In the genomic region with DNA sequence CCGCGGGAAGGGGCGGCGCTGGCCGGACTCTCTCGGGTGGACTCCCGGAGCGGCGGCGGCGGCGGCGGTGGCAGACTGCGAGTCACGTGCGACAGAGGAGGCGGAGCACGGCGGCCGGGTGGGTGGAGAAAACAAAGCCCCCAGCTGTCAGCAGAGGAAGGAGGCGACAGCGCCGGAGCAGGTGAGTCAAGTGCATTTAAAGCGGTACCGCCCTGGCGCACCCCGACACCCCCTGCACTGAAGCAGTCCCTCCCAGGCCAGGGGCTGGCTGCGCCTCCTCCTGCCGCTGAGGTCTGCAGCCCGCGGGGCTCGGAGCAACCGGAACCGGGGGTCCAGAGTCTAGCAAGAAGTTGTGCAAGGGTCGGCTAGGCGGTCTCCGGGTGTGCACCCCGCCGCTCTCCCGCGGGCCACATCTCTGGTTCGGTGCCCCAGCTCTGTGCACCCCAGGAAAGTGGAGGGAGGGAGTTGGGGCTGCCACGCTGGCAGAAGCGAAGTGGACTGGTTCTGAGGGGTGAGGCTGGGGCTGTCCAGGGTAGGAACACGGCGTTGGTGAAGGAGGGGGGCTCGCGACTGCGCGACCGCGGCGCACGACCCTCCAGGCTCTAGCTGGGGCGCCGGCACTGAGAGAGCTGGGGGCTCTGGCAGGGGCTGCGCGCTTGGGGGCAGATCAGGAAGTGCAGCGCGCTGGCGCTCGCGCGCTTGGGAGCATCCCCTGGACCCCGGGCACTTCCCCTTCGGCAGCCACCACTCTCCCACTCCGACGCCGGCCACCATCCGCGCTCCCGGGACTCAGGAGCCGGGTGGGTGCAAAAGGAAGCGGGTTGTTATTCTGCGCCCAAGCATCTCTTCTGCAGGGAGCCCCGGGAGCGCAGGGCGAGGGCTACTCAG, we compare ENCODE assay signal across 1 cellular context.
TF ChIP-seq lines count a peak whose summit lies in the region.

No MANE protein-coding gene starts in this region.

TF ChIP-seq in K562, 482 proteins besides CTCF, POLR2A, EP300 and RAD21 (continued from another document):
- TF ChIP-seq, protein P1, sequence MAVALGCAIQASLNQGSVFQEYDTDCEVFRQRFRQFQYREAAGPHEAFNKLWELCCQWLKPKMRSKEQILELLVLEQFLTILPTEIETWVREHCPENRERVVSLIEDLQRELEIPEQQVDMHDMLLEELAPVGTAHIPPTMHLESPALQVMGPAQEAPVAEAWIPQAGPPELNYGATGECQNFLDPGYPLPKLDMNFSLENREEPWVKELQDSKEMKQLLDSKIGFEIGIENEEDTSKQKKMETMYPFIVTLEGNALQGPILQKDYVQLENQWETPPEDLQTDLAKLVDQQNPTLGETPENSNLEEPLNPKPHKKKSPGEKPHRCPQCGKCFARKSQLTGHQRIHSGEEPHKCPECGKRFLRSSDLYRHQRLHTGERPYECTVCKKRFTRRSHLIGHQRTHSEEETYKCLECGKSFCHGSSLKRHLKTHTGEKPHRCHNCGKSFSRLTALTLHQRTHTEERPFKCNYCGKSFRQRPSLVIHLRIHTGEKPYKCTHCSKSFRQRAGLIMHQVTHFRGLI (CRISPR knock-in tag; IDR thresholded peaks at IDR 0.05), result no peak
- TF ChIP-seq BHLHE40 (IDR thresholded peaks at IDR 0.05; ENCODE audit: low read length), result peak; percentile 85
- TF ChIP-seq ZNF124 (CRISPR knock-in tag; IDR thresholded peaks at IDR 0.05), result no peak
- no peak for TF ChIP-seq ESRRB (CRISPR knock-in tag; IDR thresholded peaks at IDR 0.05; ENCODE audit: borderline replicate concordance)
- peak; percentile 41; the same call in 1 of the 2 replicates for TF ChIP-seq TGIF2 (CRISPR knock-in tag; IDR thresholded peaks at IDR 0.05)
- TF ChIP-seq, protein P2, sequence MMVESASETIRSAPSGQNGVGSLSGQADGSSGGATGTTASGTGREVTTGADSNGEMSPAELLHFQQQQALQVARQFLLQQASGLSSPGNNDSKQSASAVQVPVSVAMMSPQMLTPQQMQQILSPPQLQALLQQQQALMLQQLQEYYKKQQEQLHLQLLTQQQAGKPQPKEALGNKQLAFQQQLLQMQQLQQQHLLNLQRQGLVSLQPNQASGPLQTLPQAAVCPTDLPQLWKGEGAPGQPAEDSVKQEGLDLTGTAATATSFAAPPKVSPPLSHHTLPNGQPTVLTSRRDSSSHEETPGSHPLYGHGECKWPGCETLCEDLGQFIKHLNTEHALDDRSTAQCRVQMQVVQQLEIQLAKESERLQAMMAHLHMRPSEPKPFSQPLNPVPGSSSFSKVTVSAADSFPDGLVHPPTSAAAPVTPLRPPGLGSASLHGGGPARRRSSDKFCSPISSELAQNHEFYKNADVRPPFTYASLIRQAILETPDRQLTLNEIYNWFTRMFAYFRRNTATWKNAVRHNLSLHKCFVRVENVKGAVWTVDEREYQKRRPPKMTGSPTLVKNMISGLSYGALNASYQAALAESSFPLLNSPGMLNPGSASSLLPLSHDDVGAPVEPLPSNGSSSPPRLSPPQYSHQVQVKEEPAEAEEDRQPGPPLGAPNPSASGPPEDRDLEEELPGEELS (CRISPR knock-in tag; IDR thresholded peaks at IDR 0.05; ENCODE audit: borderline replicate concordance), result no peak
- no peak for TF ChIP-seq CEBPG (CRISPR knock-in tag; IDR thresholded peaks at IDR 0.05)
- TF ChIP-seq CEBPG (tag; conservative IDR thresholded peaks at IDR 0.05 in 1 of 2, IDR thresholded peaks at IDR 0.05 in 1 of 2), result no peak
- TF ChIP-seq, protein P3, sequence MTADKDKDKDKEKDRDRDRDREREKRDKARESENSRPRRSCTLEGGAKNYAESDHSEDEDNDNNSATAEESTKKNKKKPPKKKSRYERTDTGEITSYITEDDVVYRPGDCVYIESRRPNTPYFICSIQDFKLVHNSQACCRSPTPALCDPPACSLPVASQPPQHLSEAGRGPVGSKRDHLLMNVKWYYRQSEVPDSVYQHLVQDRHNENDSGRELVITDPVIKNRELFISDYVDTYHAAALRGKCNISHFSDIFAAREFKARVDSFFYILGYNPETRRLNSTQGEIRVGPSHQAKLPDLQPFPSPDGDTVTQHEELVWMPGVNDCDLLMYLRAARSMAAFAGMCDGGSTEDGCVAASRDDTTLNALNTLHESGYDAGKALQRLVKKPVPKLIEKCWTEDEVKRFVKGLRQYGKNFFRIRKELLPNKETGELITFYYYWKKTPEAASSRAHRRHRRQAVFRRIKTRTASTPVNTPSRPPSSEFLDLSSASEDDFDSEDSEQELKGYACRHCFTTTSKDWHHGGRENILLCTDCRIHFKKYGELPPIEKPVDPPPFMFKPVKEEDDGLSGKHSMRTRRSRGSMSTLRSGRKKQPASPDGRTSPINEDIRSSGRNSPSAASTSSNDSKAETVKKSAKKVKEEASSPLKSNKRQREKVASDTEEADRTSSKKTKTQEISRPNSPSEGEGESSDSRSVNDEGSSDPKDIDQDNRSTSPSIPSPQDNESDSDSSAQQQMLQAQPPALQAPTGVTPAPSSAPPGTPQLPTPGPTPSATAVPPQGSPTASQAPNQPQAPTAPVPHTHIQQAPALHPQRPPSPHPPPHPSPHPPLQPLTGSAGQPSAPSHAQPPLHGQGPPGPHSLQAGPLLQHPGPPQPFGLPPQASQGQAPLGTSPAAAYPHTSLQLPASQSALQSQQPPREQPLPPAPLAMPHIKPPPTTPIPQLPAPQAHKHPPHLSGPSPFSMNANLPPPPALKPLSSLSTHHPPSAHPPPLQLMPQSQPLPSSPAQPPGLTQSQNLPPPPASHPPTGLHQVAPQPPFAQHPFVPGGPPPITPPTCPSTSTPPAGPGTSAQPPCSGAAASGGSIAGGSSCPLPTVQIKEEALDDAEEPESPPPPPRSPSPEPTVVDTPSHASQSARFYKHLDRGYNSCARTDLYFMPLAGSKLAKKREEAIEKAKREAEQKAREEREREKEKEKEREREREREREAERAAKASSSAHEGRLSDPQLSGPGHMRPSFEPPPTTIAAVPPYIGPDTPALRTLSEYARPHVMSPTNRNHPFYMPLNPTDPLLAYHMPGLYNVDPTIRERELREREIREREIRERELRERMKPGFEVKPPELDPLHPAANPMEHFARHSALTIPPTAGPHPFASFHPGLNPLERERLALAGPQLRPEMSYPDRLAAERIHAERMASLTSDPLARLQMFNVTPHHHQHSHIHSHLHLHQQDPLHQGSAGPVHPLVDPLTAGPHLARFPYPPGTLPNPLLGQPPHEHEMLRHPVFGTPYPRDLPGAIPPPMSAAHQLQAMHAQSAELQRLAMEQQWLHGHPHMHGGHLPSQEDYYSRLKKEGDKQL (CRISPR knock-in tag; IDR thresholded peaks at IDR 0.05; ENCODE audit: borderline replicate concordance), result peak; percentile 57; the same call in 1 of the 2 replicates
